Comparison of ENCODE assay signal across 8 cellular contexts in the genomic region with DNA sequence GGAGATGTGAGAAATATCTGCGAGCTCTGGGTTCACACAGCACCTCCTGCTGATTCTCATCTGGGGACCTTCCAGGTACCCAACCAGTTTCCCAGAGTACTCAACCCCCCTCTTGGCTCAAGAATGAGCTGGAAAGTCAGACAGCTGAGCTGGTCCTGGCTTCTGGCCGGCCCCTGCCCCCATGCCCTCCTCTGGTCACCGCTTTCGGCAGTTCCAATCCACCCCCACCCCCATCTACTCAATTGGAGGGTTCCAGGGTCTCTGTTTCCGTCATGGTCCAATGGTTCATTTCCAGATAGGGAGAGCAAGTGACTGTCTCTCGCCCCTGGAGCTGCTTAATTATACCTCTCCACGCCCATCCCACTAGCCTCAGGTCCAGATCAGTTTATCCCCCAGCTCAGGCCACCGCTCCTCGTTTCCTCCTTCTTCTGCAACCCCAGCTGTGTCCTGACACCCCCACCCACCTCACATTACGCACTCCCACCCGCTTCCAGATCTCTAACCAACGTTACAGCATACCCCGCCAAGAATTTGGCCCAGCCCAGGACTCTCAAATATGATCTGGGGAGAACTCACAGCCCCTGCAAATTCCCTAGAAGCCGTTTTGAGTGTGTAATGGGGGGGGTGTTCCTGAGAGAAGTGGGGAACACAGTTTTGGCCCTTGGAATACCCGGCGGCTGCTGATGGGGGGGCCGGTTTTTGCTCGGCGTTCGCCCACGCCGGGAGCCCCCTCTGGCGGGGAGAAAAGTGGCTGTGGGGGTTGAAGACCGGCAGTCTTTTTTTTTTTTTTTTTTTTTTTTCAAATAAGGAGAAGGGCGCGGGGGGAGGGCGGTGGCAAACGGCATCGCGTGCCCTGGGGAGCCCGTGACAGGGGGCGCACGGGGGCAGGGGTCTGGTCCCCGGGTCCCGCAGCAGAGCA. TPM values are rescaled to one million over a fixed set of nuclear protein-coding genes. Genes with fewer than 3 reads are reported as not detected.
DNase-seq lines count a peak whose midpoint lies in the region; ATAC-seq, FAIRE-seq and TF ChIP-seq lines count a peak whose summit lies in the region.

No MANE protein-coding gene starts in this region.

- peak overlapping the region; percentile 58 for H3K4me3 Mint-ChIP-seq in activated naive CD4-positive, alpha-beta T cell treated with anti-CD3 and anti-CD28 coated beads, Interleukin-2, amount 50 U/mL, for 24 hours
- peak overlapping the region; percentile 71 for H3K4me3 Mint-ChIP-seq in natural killer cell

- no peak for TF ChIP-seq RAD21 in IMR-90 (IDR thresholded peaks at IDR 0.05; ENCODE audit: low read length)

- POLR2A ChIA-PET in IMR-90 (lab: Charles Lee; ENCODE audit: unreplicated experiment): interaction anchor here (0.5 kb wide), 1 partner anchor 76 kb away, joined by 3 read pairs; no protein-coding TSS in a partner anchor

- no peak overlapping the region for H2BK120ac ChIP-seq in IMR-90 (ENCODE audit: low read depth, low read length)

- peaks cover 12% of the 10 kb centered on the region for H3K4me1 ChIP-seq in IMR-90 (ENCODE audit: control insufficient read depth, insufficient read depth, low read length)

- no peak for TF ChIP-seq CTCF in IMR-90 (conservative IDR thresholded peaks at IDR 0.05; ENCODE audit: low read depth, low read length)
- no peak for TF ChIP-seq CTCF in natural killer cell (IDR thresholded peaks at IDR 0.05)
- no peak for TF ChIP-seq CTCF in omental fat pad (IDR thresholded peaks at IDR 0.05)

- WGBS in IMR-90 (ENCODE audit: extremely low coverage in 2 of 2, insufficient read length in 1 of 2), 2 experiments: 1% methylated on average over 12 of the region's 35 CpGs; no CpG with 5 or more reads in 1 of the 2 experiments

- CTCF ChIA-PET in IMR-90 (lab: Yijun Ruan, JAX): interaction anchor here (0.5 to 3.5 kb wide), 2 partner anchors 15 to 19 kb away, joined by 4 to 37 read pairs; a partner anchor contains a TSS

- no peak for FAIRE-seq in RCC 7860 (lab: Jason Lieb, UNC)

- H3K14ac ChIP-seq in IMR-90 (replicated peaks; ENCODE audit: low read depth, low read length): no peak overlapping the region

- peaks cover 39% of the 10 kb centered on the region for H3K27me3 Mint-ChIP-seq in activated naive CD4-positive, alpha-beta T cell treated with anti-CD3 and anti-CD28 coated beads, Interleukin-2, amount 50 U/mL, for 24 hours
- H3K27me3 Mint-ChIP-seq in natural killer cell (ENCODE audit: low read depth in 2 of 2): peaks cover 21 to 34% of the 10 kb centered on the region in 2 donors

- no peaks in the 10 kb centered on the region for H3K9me1 ChIP-seq in IMR-90 (ENCODE audit: insufficient read depth, low read length)

- H3K4me2 ChIP-seq in IMR-90 (ENCODE audit: low read depth, low read length): peak overlapping the region; percentile 4; the same call in 1 of the 2 replicates

- no peaks in the 10 kb centered on the region for H3K36me3 Mint-ChIP-seq in activated naive CD4-positive, alpha-beta T cell treated with anti-CD3 and anti-CD28 coated beads, Interleukin-2, amount 50 U/mL, for 24 hours
- H3K36me3 Mint-ChIP-seq in natural killer cell: no peaks in the 10 kb centered on the region

- no peak overlapping the region for H3K4me3 ChIP-seq in IMR-90 (ENCODE audit: insufficient read depth, low read depth, low read length)

- H3K9me3 ChIP-seq in IMR-90 (ENCODE audit: control insufficient read depth, insufficient read depth, low read length): no peaks in the 10 kb centered on the region

- no peak overlapping the region for H2BK15ac ChIP-seq in IMR-90 (ENCODE audit: low read depth, low read length)

- no peak overlapping the region for H4K5ac ChIP-seq in IMR-90 (ENCODE audit: low read depth, low read length)

- no TSS peak for BruUV-seq in IMR-90 (replicated peaks; lab: Mats Ljungman, UMichigan)

- H3K9ac ChIP-seq in IMR-90 (ENCODE audit: low read depth, low read length): no peak overlapping the region

- no peak overlapping the region for H3K23ac ChIP-seq in IMR-90 (ENCODE audit: low read depth, low read length)

- H3K4me1 Mint-ChIP-seq in activated naive CD4-positive, alpha-beta T cell treated with anti-CD3 and anti-CD28 coated beads, Interleukin-2, amount 50 U/mL, for 24 hours: peaks cover 47% of the 10 kb centered on the region
- H3K4me1 Mint-ChIP-seq in natural killer cell: peaks cover 45 to 60% of the 10 kb centered on the region in 2 donors

- H2BK5ac ChIP-seq in IMR-90 (ENCODE audit: low read depth, low read length, poor library complexity, severe bottlenecking): no peak overlapping the region

- H4K8ac ChIP-seq in IMR-90 (ENCODE audit: low read depth in 2 of 2, low read length in 2 of 2): no peak overlapping the region

- peak overlapping the region; percentile 87 for H2AFZ ChIP-seq in IMR-90 (replicated peaks; ENCODE audit: low read length, poor library complexity)

- in situ Hi-C loops in IMR-90 (cut with MboI; ENCODE audit: low sequenced_read_pairs): no loop called here

- intact Hi-C loops in IMR-90 (cut with micrococcal nuclease) (no loop called here), natural killer cell (cut with micrococcal nuclease) (no loop called here)

- no peak overlapping the region for H3K56ac ChIP-seq in IMR-90 (ENCODE audit: extremely low read depth, insufficient read depth, low read length)

- dilution Hi-C loops in IMR-90 (cut with HindIII; ENCODE audit: low sequenced_read_pairs, unreplicated experiment): no loop called here

- peak overlapping the region; percentile 60 for H2AK9ac ChIP-seq in IMR-90 (replicated peaks; ENCODE audit: low read depth, low read length, poor library complexity)

- H4K20me1 ChIP-seq in IMR-90 (ENCODE audit: insufficient read depth, low read length): peaks cover 31% of the 10 kb centered on the region

- H3K27ac ChIP-seq in IMR-90 (ENCODE audit: insufficient read depth, low read length): no peak overlapping the region

- no peaks in the 10 kb centered on the region for H3K36me3 ChIP-seq in IMR-90 (ENCODE audit: control insufficient read depth, insufficient read depth, low read length)

- H3K27me3 ChIP-seq in IMR-90 (ENCODE audit: control insufficient read depth, insufficient read depth, low read length): peaks cover 44% of the 10 kb centered on the region

- H3K18ac ChIP-seq in IMR-90 (ENCODE audit: low read depth, low read length): no peak overlapping the region

- DNase-seq in DMS53 (lab: John Stamatoyannopoulos, UW) (peak; percentile 63), IMR-90 (no peak), natural killer cell (no peak), RCC 7860 (ENCODE audit: low spot score) (no peak), retina (no peak), omental fat pad (ENCODE audit: low spot score) (no peak)

- ATAC-seq in IMR-90 (ENCODE audit: low read depth): no peak
- no peak for ATAC-seq in natural killer cell
- ATAC-seq in omental fat pad (ENCODE audit: low FRiP score): no peak
- ATAC-seq in GM21825 (IDR thresholded peaks at IDR 0.05; ENCODE audit: unreplicated experiment): no peak

- no peak for TF ChIP-seq POLR2A in IMR-90 (IDR thresholded peaks at IDR 0.05; ENCODE audit: low read depth, low read length)

- no peak overlapping the region for H4K91ac ChIP-seq in IMR-90 (ENCODE audit: insufficient read depth, low read depth, low read length)

- H2BK20ac ChIP-seq in IMR-90 (ENCODE audit: low read depth, low read length): no peak overlapping the region

- H3K9me3 Mint-ChIP-seq in activated naive CD4-positive, alpha-beta T cell treated with anti-CD3 and anti-CD28 coated beads, Interleukin-2, amount 50 U/mL, for 24 hours: no peaks in the 10 kb centered on the region
- H3K9me3 Mint-ChIP-seq in natural killer cell: no peaks in the 10 kb centered on the region

- no peak overlapping the region for H2AK5ac ChIP-seq in IMR-90 (ENCODE audit: low read depth, low read length)

- H3K27ac Mint-ChIP-seq in activated naive CD4-positive, alpha-beta T cell treated with anti-CD3 and anti-CD28 coated beads, Interleukin-2, amount 50 U/mL, for 24 hours: peak overlapping the region; percentile 62
- H3K27ac Mint-ChIP-seq in natural killer cell: peak overlapping the region; percentile 71 to 95

- H3K4ac ChIP-seq in IMR-90 (ENCODE audit: low read depth, low read length): no peak overlapping the region

- no peaks in the 10 kb centered on the region; a peak in 1 of 4 replicates for H3K79me1 ChIP-seq in IMR-90 (ENCODE audit: low read depth in 1 of 2, low read length in 2 of 2)

TF ChIP-seq in IMR-90, 13 proteins besides CTCF, POLR2A, EP300 and RAD21 (continues in another document):
- TF ChIP-seq MAFK (IDR thresholded peaks at IDR 0.05; ENCODE audit: low read depth, low read length) (no peak), NFE2L2 (IDR thresholded peaks at IDR 0.05; ENCODE audit: low read depth, low read length) (no peak), BHLHE40 (IDR thresholded peaks at IDR 0.05; ENCODE audit: low read depth, low read length) (no peak), RFX5 (IDR thresholded peaks at IDR 0.05; ENCODE audit: low read depth, low read length) (no peak), MAZ (IDR thresholded peaks at IDR 0.05; ENCODE audit: borderline replicate concordance, low read depth, low read length) (no peak), SMC3 (IDR thresholded peaks at IDR 0.05; ENCODE audit: low read depth, low read length) (no peak), FOS (IDR thresholded peaks at IDR 0.05; ENCODE audit: low read depth, low read length) (no peak)

RNA-seq across cellular contexts. Expression of a gene that starts 1.8 kb away (rescaled TPM):
- 1.7 and 1.8 TPM in 2 replicates for total RNA-seq in IMR-90 (2012; rRNA removed)
- 5.9 and 7.0 TPM in 2 replicates for polyA plus RNA-seq in IMR-90 (2012; rRNA removed)
- polyA plus RNA-seq in IMR-90 (2012; cell fraction: cytosol; rRNA removed): 4.6 and 8.3 TPM in 2 replicates
- 9.1 and 15.3 TPM in 2 replicates for polyA plus RNA-seq in IMR-90 (2012; cell fraction: nucleus; rRNA removed; ENCODE audit: low replicate concordance)
- total RNA-seq in natural killer cell: 10 to 100 TPM; 34.2 to 46.2 (median 44.9) TPM
- 10 to 100 TPM in 3 of 4 donors, 1 to 10 TPM in 1; 9.8 to 30.3 (median 16.2) TPM for total RNA-seq in omental fat pad

RNA-seq across cellular contexts. Expression of a gene that starts 15.2 kb away (rescaled TPM):
- 209 and 248 TPM in 2 replicates for total RNA-seq in IMR-90 (2012; rRNA removed)
- polyA plus RNA-seq in IMR-90 (2012; rRNA removed): 629 and 650 TPM in 2 replicates
- 391 and 499 TPM in 2 replicates for polyA plus RNA-seq in IMR-90 (2012; cell fraction: cytosol; rRNA removed)
- 1,716 and 1,854 TPM in 2 replicates for polyA plus RNA-seq in IMR-90 (2012; cell fraction: nucleus; rRNA removed; ENCODE audit: low replicate concordance)
- total RNA-seq in natural killer cell: 100 to 1,000 TPM; 211 to 242 (median 223) TPM
- 100 to 1,000 TPM; 146 to 308 (median 195) TPM for total RNA-seq in omental fat pad

RNA-seq across cellular contexts. Expression of a gene that starts 38.2 kb away (rescaled TPM):
- total RNA-seq in IMR-90 (2012; rRNA removed) (35.6 and 40.9 TPM in 2 replicates), natural killer cell (100 to 1,000 TPM; 401 to 469 (median 454) TPM), omental fat pad (100 to 1,000 TPM in 1 of 4 donors, 10 to 100 TPM in 3; 60.2 to 137 (median 76.9) TPM)
- polyA plus RNA-seq in IMR-90 (2012; rRNA removed): 97.9 and 100 TPM in 2 replicates
- 34.4 and 52.8 TPM in 2 replicates for polyA plus RNA-seq in IMR-90 (2012; cell fraction: cytosol; rRNA removed)
- 392 and 648 TPM in 2 replicates for polyA plus RNA-seq in IMR-90 (2012; cell fraction: nucleus; rRNA removed; ENCODE audit: low replicate concordance)
